In genomic region chr4:75514131-75514948, GRCh38 we compare ENCODE assay signal across 8 cellular contexts. TPM values are rescaled to one million over a fixed set of nuclear protein-coding genes. Genes with fewer than 3 reads are reported as not detected.
DNase-seq lines count a peak whose midpoint lies in the region; ATAC-seq and TF ChIP-seq lines count a peak whose summit lies in the region.

RCHY1 (minus strand) TSS chr4:75514403; CDS start chr4:75514286, 117 bp downstream.
THAP6 (plus strand) TSS chr4:75514473; CDS start chr4:75515453, 980 bp downstream.

- peak; percentile 93 for TF ChIP-seq POLR2A in IMR-90 (IDR thresholded peaks at IDR 0.05; ENCODE audit: low read depth, low read length)

- H2BK120ac ChIP-seq in IMR-90 (ENCODE audit: low read depth, low read length): peak within 1 kb of the TSS; percentile 89

- peak within 1 kb of the TSS; percentile 93 for H3K14ac ChIP-seq in IMR-90 (replicated peaks; ENCODE audit: low read depth, low read length)

- H3K9ac ChIP-seq in IMR-90 (ENCODE audit: low read depth, low read length): peak within 1 kb of the TSS; percentile 88

- in situ Hi-C loops in IMR-90 (cut with MboI; ENCODE audit: low sequenced_read_pairs): no loop called here

- H3K4me3 ChIP-seq in IMR-90 (ENCODE audit: insufficient read depth, low read depth, low read length): peak within 1 kb of the TSS; percentile 67

- H3K4me1 ChIP-seq in IMR-90 (ENCODE audit: control insufficient read depth, insufficient read depth, low read length): peaks cover 4% of the 10 kb centered on the region; the same call in 1 of the 2 replicates

- peak within 1 kb of the TSS; percentile 90 for H2AK9ac ChIP-seq in IMR-90 (replicated peaks; ENCODE audit: low read depth, low read length, poor library complexity)

- dilution Hi-C loops in IMR-90 (cut with HindIII; ENCODE audit: low sequenced_read_pairs, unreplicated experiment): no loop called here

- H3K9me1 ChIP-seq in IMR-90 (ENCODE audit: insufficient read depth, low read length): no peaks in the 10 kb centered on the region; the same call in 1 of the 2 replicates

- H2AK5ac ChIP-seq in IMR-90 (ENCODE audit: low read depth, low read length): peak within 1 kb of the TSS; percentile 82

- POLR2A ChIA-PET in IMR-90 (lab: Charles Lee; ENCODE audit: unreplicated experiment): interaction anchor here (0.5 to 0.7 kb wide), 4 partner anchors 14 to 138 kb away, joined by 3 to 9 read pairs (median 6); no protein-coding TSS in a partner anchor

- TF ChIP-seq RAD21 in IMR-90 (IDR thresholded peaks at IDR 0.05; ENCODE audit: low read length): no peak

- H2BK5ac ChIP-seq in IMR-90 (ENCODE audit: low read depth, low read length, poor library complexity, severe bottlenecking): peak within 1 kb of the TSS; percentile 94

- intact Hi-C loops in IMR-90 (cut with micrococcal nuclease): no loop called here

- H3K18ac ChIP-seq in IMR-90 (ENCODE audit: low read depth, low read length): peak within 1 kb of the TSS; percentile 76

- H2BK15ac ChIP-seq in IMR-90 (ENCODE audit: low read depth, low read length): peak within 1 kb of the TSS; percentile 83

- H3K27me3 ChIP-seq in IMR-90 (ENCODE audit: control insufficient read depth, insufficient read depth, low read length): no peaks in the 10 kb centered on the region

- H3K4me2 ChIP-seq in IMR-90 (ENCODE audit: low read depth, low read length): peak within 1 kb of the TSS; percentile 80

- peak within 1 kb of the TSS; percentile 86 for H4K5ac ChIP-seq in IMR-90 (ENCODE audit: low read depth, low read length)

- ATAC-seq in GM21528 (IDR thresholded peaks at IDR 0.05; ENCODE audit: low FRiP score, unreplicated experiment) (peak; percentile 94), IMR-90 (ENCODE audit: low read depth) (peak; percentile 96)

- H3K79me1 ChIP-seq in IMR-90 (ENCODE audit: low read depth in 1 of 2, low read length in 2 of 2): peaks cover 33 to 51% of the 10 kb centered on the region in 2 experiments

- peak within 1 kb of the TSS; percentile 93 for H3K23ac ChIP-seq in IMR-90 (ENCODE audit: low read depth, low read length)

- peak within 1 kb of the TSS; percentile 36 for H2BK20ac ChIP-seq in IMR-90 (ENCODE audit: low read depth, low read length)

- 0% methylated on average over 13 of the region's 61 CpGs; no CpG with 5 or more reads in 1 of the 2 experiments for WGBS in IMR-90 (ENCODE audit: extremely low coverage in 2 of 2, insufficient read length in 1 of 2), 2 experiments

- H3K4ac ChIP-seq in IMR-90 (ENCODE audit: low read depth, low read length): peak within 1 kb of the TSS; percentile 96

- no peaks in the 10 kb centered on the region for H3K9me3 ChIP-seq in IMR-90 (ENCODE audit: control insufficient read depth, insufficient read depth, low read length)

- H4K20me1 ChIP-seq in IMR-90 (ENCODE audit: insufficient read depth, low read length): no peaks in the 10 kb centered on the region; the same call in 1 of the 2 replicates

- H2AFZ ChIP-seq in IMR-90 (replicated peaks; ENCODE audit: low read length, poor library complexity): peak within 1 kb of the TSS; percentile 98

- H4K8ac ChIP-seq in IMR-90 (ENCODE audit: low read depth in 2 of 2, low read length in 2 of 2): peak within 1 kb of the TSS; percentile 96 to 98

- BruUV-seq in IMR-90 (replicated peaks; lab: Mats Ljungman, UMichigan): TSS peak; percentile 50

- CTCF ChIA-PET in IMR-90 (lab: Yijun Ruan, JAX): no interaction called here

- DNase-seq in DMS 273 treated with DMSO at 0.1 percent for 48 hours (lab: John Stamatoyannopoulos, UW) (peak; percentile 86), IMR-90 (peak; percentile 93), OCI-M1 (lab: John Stamatoyannopoulos, UW) (peak; percentile 97), activated T-cell treated with anti-CD3 and anti-CD28 coated beads for 24 hours (ENCODE audit: low read depth) (peak; percentile 88), epithelial cell of prostate (ENCODE audit: low read depth, low spot score) (peak; percentile 43), mucosa of gallbladder (ENCODE audit: low spot score) (peak; percentile 95)
- DNase-seq in stimulated activated CD8-positive, alpha-beta memory T cell treated with anti-CD3 and anti-CD28 coated beads, Interleukin-4, amount 100 ng/mL, for 48 hours: peak; percentile 95

- TF ChIP-seq CTCF in IMR-90 (conservative IDR thresholded peaks at IDR 0.05; ENCODE audit: low read depth, low read length): no peak

- peak within 1 kb of the TSS; percentile 89 for H3K27ac ChIP-seq in IMR-90 (ENCODE audit: insufficient read depth, low read length)
- H3K27ac ChIP-seq in epithelial cell of prostate: peak within 1 kb of the TSS; percentile 88

- peak within 1 kb of the TSS; percentile 92 for H4K91ac ChIP-seq in IMR-90 (ENCODE audit: insufficient read depth, low read depth, low read length)

- H3K56ac ChIP-seq in IMR-90 (ENCODE audit: extremely low read depth, insufficient read depth, low read length): peak within 1 kb of the TSS; percentile 89

- H3K36me3 ChIP-seq in IMR-90 (ENCODE audit: control insufficient read depth, insufficient read depth, low read length): peaks cover 5% of the 10 kb centered on the region

TF ChIP-seq in IMR-90, 13 proteins besides CTCF, POLR2A, EP300 and RAD21:
- TF ChIP-seq MXI1 (IDR thresholded peaks at IDR 0.05; ENCODE audit: borderline replicate concordance, low read depth, low read length): peak; percentile 54; the same call in 1 of the 2 replicates
- peak; percentile 83; the same call in 1 of the 2 replicates for TF ChIP-seq MAZ (IDR thresholded peaks at IDR 0.05; ENCODE audit: borderline replicate concordance, low read depth, low read length)
- TF ChIP-seq SMC3 (IDR thresholded peaks at IDR 0.05; ENCODE audit: low read depth, low read length): no peak
- TF ChIP-seq BHLHE40 (IDR thresholded peaks at IDR 0.05; ENCODE audit: low read depth, low read length): peak; percentile 93
- peak; percentile 96 for TF ChIP-seq USF2 (IDR thresholded peaks at IDR 0.05; ENCODE audit: low read depth, low read length)
- TF ChIP-seq CEBPB (IDR thresholded peaks at IDR 0.05; ENCODE audit: low read depth, low read length): no peak
- no peak for TF ChIP-seq RCOR1 (IDR thresholded peaks at IDR 0.05; ENCODE audit: insufficient replicate concordance, low read length)
TF ChIP-seq in IMR-90: peak in this region for 4.

RNA-seq across cellular contexts. Expression of gene RCHY1, which starts in this region (rescaled TPM):
- total RNA-seq in IMR-90 (2012; rRNA removed): 22.4 and 41.4 TPM in 2 replicates
- 12.9 and 20.1 TPM in 2 replicates for polyA plus RNA-seq in IMR-90 (2012; rRNA removed)
- 3.9 and 4.7 TPM in 2 replicates for polyA plus RNA-seq in IMR-90 (2012; cell fraction: cytosol; rRNA removed)
- 1.1 and 10.7 TPM in 2 replicates for polyA plus RNA-seq in IMR-90 (2012; cell fraction: nucleus; rRNA removed; ENCODE audit: low replicate concordance)
- total RNA-seq in mucosa of gallbladder: 26.1 TPM

RNA-seq across cellular contexts. Expression of gene THAP6, which starts in this region (rescaled TPM):
- total RNA-seq in IMR-90 (2012; rRNA removed) (7.0 and 12.8 TPM in 2 replicates), mucosa of gallbladder (15.3 TPM)
- 4.1 and 6.3 TPM in 2 replicates for polyA plus RNA-seq in IMR-90 (2012; rRNA removed)
- polyA plus RNA-seq in IMR-90 (2012; cell fraction: cytosol; rRNA removed): 0.70 and 0.90 TPM in 2 replicates
- polyA plus RNA-seq in IMR-90 (2012; cell fraction: nucleus; rRNA removed; ENCODE audit: low replicate concordance): 1.3 and 12.7 TPM in 2 replicates

Comparison
In these comparisons a context has a peak if more than half of its experiments do, and no peak if none do; other contexts are left out.
1. Peak in every context shown above with its lines: DNase-seq, ATAC-seq, H3K4me3 ChIP-seq and H3K27ac ChIP-seq.
2. DNase-seq: peak in every context shown above with its lines; median percentile 97 in OCI-M1; 95 in mucosa of gallbladder; 95 in stimulated activated CD8-positive, alpha-beta memory T cell treated with anti-CD3 and anti-CD28 coated beads, Interleukin-4, amount 100 ng/mL, for 48 hours; 93 in IMR-90; 88 in activated T-cell treated with anti-CD3 and anti-CD28 coated beads for 24 hours; 86 in DMS 273 treated with DMSO at 0.1 percent for 48 hours; 43 in epithelial cell of prostate.